In genomic region chr15:50262533-50262932, GRCh38 we compare ENCODE assay signal across 10 cellular contexts. TPM values are rescaled to one million over a fixed set of nuclear protein-coding genes. Genes with fewer than 3 reads are reported as not detected.
DNase-seq lines count a peak whose midpoint lies in the region; ATAC-seq and TF ChIP-seq lines count a peak whose summit lies in the region.
"Had no signal": no experiment of that assay in that cellular context is flagged by ENCODE, and none has a peak within 500 bp of the region (broad histone marks: within the 10 kb centered on the region; RNA-seq: fewer than 3 reads in every experiment).

No MANE protein-coding gene starts in this region.

- H3K27ac Mint-ChIP-seq in CD4-positive, alpha-beta memory T cell, result peak overlapping the region in 6 of 7 donors; percentile 7 to 83 (median 60)
- H3K27ac Mint-ChIP-seq in T-cell (no peak overlapping the region), osteocyte (ENCODE audit: unreplicated experiment) (no peak overlapping the region), chondrocyte (ENCODE audit: unreplicated experiment) (no peak overlapping the region)
- H3K27ac Mint-ChIP-seq: B cell had no signal

- H3K4me3 ChIP-seq in CD4-positive, alpha-beta memory T cell (ENCODE audit: low read length in 2 of 2), result no peak overlapping the region

- TF ChIP-seq CTCF in osteocyte (IDR thresholded peaks at IDR 0.05), result no peak
- no peak for TF ChIP-seq CTCF in chondrocyte (IDR thresholded peaks at IDR 0.05)

- peaks cover 31 to 53% (median 37%) of the 10 kb centered on the region in 4 donors for H3K4me1 Mint-ChIP-seq in CD4-positive, alpha-beta memory T cell
- H3K4me1 Mint-ChIP-seq in T-cell (peaks cover 26 to 40% (median 27%) of the 10 kb centered on the region in 3 donors), osteocyte (ENCODE audit: unreplicated experiment) (no peaks in the 10 kb centered on the region), chondrocyte (ENCODE audit: low read depth) (no peaks in the 10 kb centered on the region)

- no peaks in the 10 kb centered on the region for H3K9me3 ChIP-seq in CD4-positive, alpha-beta memory T cell (ENCODE audit: control insufficient read depth in 1 of 2, low read length in 2 of 2)

- no peak overlapping the region for H3K27ac ChIP-seq in CD4-positive, alpha-beta memory T cell (ENCODE audit: low read depth, low read length)

- peaks cover 0 to 5% (median 0%) of the 10 kb centered on the region in 8 donors for H3K9me3 Mint-ChIP-seq in CD4-positive, alpha-beta memory T cell
- H3K9me3 Mint-ChIP-seq in T-cell (no peaks in the 10 kb centered on the region), osteocyte (ENCODE audit: unreplicated experiment) (no peaks in the 10 kb centered on the region), chondrocyte (ENCODE audit: low read depth) (no peaks in the 10 kb centered on the region)

- DNase-seq in CD4-positive, alpha-beta memory T cell, result peak; percentile 34 to 70 (median 37)
- DNase-seq in T-cell (peak in 28 of 34 experiments; percentile 11 to 66 (median 34)), activated gamma-delta T cell treated with Interleukin-2 at 50 U/mL for 16 hours (peak; percentile 28), osteocyte (ENCODE audit: extremely low spot score, unreplicated experiment) (peak; percentile 56), cerebellar nuclear complex (lab: John Stamatoyannopoulos, UW) (no peak), chondrocyte (ENCODE audit: low spot score) (no peak), NCI-H2081 (lab: John Stamatoyannopoulos, UW) (no peak)
- DNase-seq: NCI-H187 treated with DMSO at 0.1 percent for 48 hours had no signal

- peak overlapping the region in 4 of 8 donors; percentile 3 to 75 (median 40) for H3K4me3 Mint-ChIP-seq in CD4-positive, alpha-beta memory T cell
- peak overlapping the region in 1 of 3 donors; percentile 57 for H3K4me3 Mint-ChIP-seq in T-cell
- no peak overlapping the region for H3K4me3 Mint-ChIP-seq in osteocyte (ENCODE audit: unreplicated experiment)
- H3K4me3 Mint-ChIP-seq in chondrocyte (ENCODE audit: unreplicated experiment), result no peak overlapping the region
- H3K4me3 Mint-ChIP-seq: B cell had no signal

- POLR2A ChIA-PET in CD4-positive, alpha-beta memory T cell (lab: Charles Lee; ENCODE audit: partially characterized antibody), result interaction anchor here (0.6 to 1.1 kb wide), 2 partner anchors 15 to 93 kb away, joined by 3 to 4 read pairs; partner anchors contain the start of gene GABPB1
- POLR2A ChIA-PET in T-cell (lab: Charles Lee), result interaction anchor here in 1 of 2 donors (0.5 to 0.7 kb wide), 2 partner anchors 112 to 417 kb away, joined by 3 to 7 read pairs; no protein-coding TSS in a partner anchor

- no peaks in the 10 kb centered on the region for H3K27me3 Mint-ChIP-seq in CD4-positive, alpha-beta memory T cell
- peaks cover 0 to 5% of the 10 kb centered on the region in 2 donors for H3K27me3 Mint-ChIP-seq in T-cell
- H3K27me3 Mint-ChIP-seq in osteocyte (ENCODE audit: unreplicated experiment), result peaks cover 40% of the 10 kb centered on the region
- peaks cover 7% of the 10 kb centered on the region for H3K27me3 Mint-ChIP-seq in chondrocyte (ENCODE audit: low read depth)

- CTCF ChIA-PET in CD4-positive, alpha-beta memory T cell (lab: Charles Lee; ENCODE audit: partially characterized antibody), result interaction anchor here (1.3 kb wide), 1 partner anchor 18 kb away, joined by 3 read pairs; no protein-coding TSS in a partner anchor
- CTCF ChIA-PET in T-cell (lab: Charles Lee), result interaction anchor here in 1 of 2 donors (0.8 to 1.2 kb wide), 2 partner anchors 53 to 91 kb away, joined by 3 to 5 read pairs; no protein-coding TSS in a partner anchor

- H3K4me1 ChIP-seq in CD4-positive, alpha-beta memory T cell (ENCODE audit: insufficient read depth, low read length), result peaks cover 28% of the 10 kb centered on the region

- intact Hi-C loops in CD4-positive, alpha-beta memory T cell (cut with micrococcal nuclease), result no loop called here

- ATAC-seq in T-cell (replicated peaks in 1 of 4) (peak in 3 of 4 experiments; percentile 62 to 80 (median 71)), GM21529 (IDR thresholded peaks at IDR 0.05; ENCODE audit: unreplicated experiment) (no peak)

- H3K36me3 ChIP-seq in CD4-positive, alpha-beta memory T cell (ENCODE audit: insufficient read depth, low read length), result no peaks in the 10 kb centered on the region

- H3K27me3 ChIP-seq in CD4-positive, alpha-beta memory T cell (ENCODE audit: insufficient read depth, low read length), result no peaks in the 10 kb centered on the region

- H3K36me3 Mint-ChIP-seq in CD4-positive, alpha-beta memory T cell, result peaks cover 0 to 4% of the 10 kb centered on the region in 2 donors
- H3K36me3 Mint-ChIP-seq in T-cell, result peaks cover 4% of the 10 kb centered on the region
- H3K36me3 Mint-ChIP-seq in osteocyte (ENCODE audit: unreplicated experiment), result no peaks in the 10 kb centered on the region
- peaks cover 3% of the 10 kb centered on the region for H3K36me3 Mint-ChIP-seq in chondrocyte (ENCODE audit: low read depth)

RNA-seq across cellular contexts. Expression of gene HDC, which starts 3.0 kb away (rescaled TPM):
- total RNA-seq in CD4-positive, alpha-beta memory T cell, result not detected
- polyA plus RNA-seq in CD4-positive, alpha-beta memory T cell, result under 1 TPM in 1 of 2 donors, not detected in 1; 0.18 TPM
- 1 to 10 TPM in 2 of 5 donors, under 1 TPM in 2, not detected in 1; 0.26 to 4.3 (median 2.5) TPM for total RNA-seq in T-cell
- not detected in 2 replicates for total RNA-seq in osteocyte
- not detected in 3 replicates for total RNA-seq in chondrocyte
- total RNA-seq: B cell had no signal

Comparison
In these comparisons a context has a peak if more than half of its experiments do, and no peak if none do; other contexts are left out.
1. DNase-seq: peak in CD4-positive, alpha-beta memory T cell (5 of 5), T-cell (28 of 34), activated gamma-delta T cell treated with Interleukin-2 at 50 U/mL for 16 hours (single experiment) and osteocyte (single experiment); none in cerebellar nuclear complex (0 of 2), chondrocyte (single experiment) and NCI-H2081 (0 of 2).
2. H3K27ac Mint-ChIP-seq: peak in CD4-positive, alpha-beta memory T cell (6 of 7); none in T-cell (0 of 2), osteocyte (single experiment) and chondrocyte (single experiment).